8 cellular contexts compared by ENCODE assay signal in genomic region chr17:82241183-82241925, GRCh38. TPM values are rescaled to one million over a fixed set of nuclear protein-coding genes. Genes with fewer than 3 reads are reported as not detected.
A peak's percentile ranks its signal among the peaks of the same experiment; 100 is the strongest.
DNase-seq lines count a peak whose midpoint lies in the region; ATAC-seq and TF ChIP-seq lines count a peak whose summit lies in the region.

No MANE protein-coding gene starts in this region.

- peak; percentile 68 for ATAC-seq in upper lobe of right lung

- DNase-seq in NCI-H2196 (lab: John Stamatoyannopoulos, UW; ENCODE audit: unreplicated experiment) (peak; percentile 47), NCI-H2196 treated with DMSO at 0.1 percent for 48 hours (lab: John Stamatoyannopoulos, UW; ENCODE audit: unreplicated experiment) (no peak), WERI-Rb-1 (no peak), epithelial cell of prostate (ENCODE audit: low read depth, low spot score) (no peak), myocyte (ENCODE audit: low read depth) (peak; percentile 83), upper lobe of right lung (peak; percentile 92), NCI-H1105 treated with DMSO at 0.1 percent for 48 hours (lab: John Stamatoyannopoulos, UW) (no peak), mesenteric fat pad (ENCODE audit: low spot score) (no peak)

- TF ChIP-seq CTCF in WERI-Rb-1 (IDR thresholded peaks at IDR 0.05; ENCODE audit: low read depth, low read length): no peak
- no peak for TF ChIP-seq CTCF in upper lobe of right lung (IDR thresholded peaks at IDR 0.05)

- H3K36me3 ChIP-seq in WERI-Rb-1 (peaks cover 76% of the 10 kb centered on the region), upper lobe of right lung (peaks cover 55% of the 10 kb centered on the region)

- H3K27me3 ChIP-seq in WERI-Rb-1 (ENCODE audit: insufficient read depth, low read depth, severe bottlenecking) (no peaks in the 10 kb centered on the region), upper lobe of right lung (no peaks in the 10 kb centered on the region)

- H3K9me3 ChIP-seq in WERI-Rb-1 (ENCODE audit: severe bottlenecking) (no peaks in the 10 kb centered on the region), upper lobe of right lung (no peaks in the 10 kb centered on the region)

- no peak overlapping the region for H3K4me3 ChIP-seq in WERI-Rb-1 (ENCODE audit: low read depth, low read length)
- H3K4me3 ChIP-seq in upper lobe of right lung: no peak overlapping the region

- intact Hi-C loops in upper lobe of right lung (cut with DNase I): no loop called here

- peaks cover 70% of the 10 kb centered on the region for H3K4me1 ChIP-seq in upper lobe of right lung

- H3K27ac ChIP-seq in WERI-Rb-1 (peak overlapping the region; percentile 30), epithelial cell of prostate (peak overlapping the region; percentile 91), upper lobe of right lung (peak overlapping the region; percentile 84)

RNA-seq across cellular contexts. Expression of gene SLC16A3, which starts 12.5 kb away (rescaled TPM):
- total RNA-seq in myocyte (94.9 and 164 TPM in 2 replicates), upper lobe of right lung (77.5 TPM), mesenteric fat pad (65.0 TPM)
- 261 TPM for polyA plus RNA-seq in myocyte (2012)

RNA-seq across cellular contexts. Expression of gene CCDC57, which starts 28.7 kb away (rescaled TPM):
- total RNA-seq in myocyte (7.9 and 11.3 TPM in 2 replicates), upper lobe of right lung (50.5 TPM), mesenteric fat pad (24.7 TPM)
- 25.5 TPM for polyA plus RNA-seq in myocyte (2012)

RNA-seq across cellular contexts. Expression of gene CSNK1D, which starts 32.1 kb away (rescaled TPM):
- 29.0 and 37.1 TPM in 2 replicates for total RNA-seq in myocyte
- polyA plus RNA-seq in myocyte (2012): 106 TPM
- total RNA-seq in upper lobe of right lung: 150 TPM
- total RNA-seq in mesenteric fat pad: 171 TPM

Comparison
In these comparisons a context has a peak if more than half of its experiments do, and no peak if none do; other contexts are left out.
1. DNase-seq: peak in NCI-H2196 (single experiment), myocyte (single experiment) and upper lobe of right lung (single experiment); none in NCI-H2196 treated with DMSO at 0.1 percent for 48 hours (single experiment), WERI-Rb-1 (single experiment), epithelial cell of prostate (single experiment), NCI-H1105 treated with DMSO at 0.1 percent for 48 hours (single experiment) and mesenteric fat pad (single experiment).
2. H3K27ac ChIP-seq: peak in every context shown above with its lines; median percentile 91 in epithelial cell of prostate; 84 in upper lobe of right lung; 30 in WERI-Rb-1.